Comparison of ENCODE assay signal across 9 cellular contexts in the genomic region with DNA sequence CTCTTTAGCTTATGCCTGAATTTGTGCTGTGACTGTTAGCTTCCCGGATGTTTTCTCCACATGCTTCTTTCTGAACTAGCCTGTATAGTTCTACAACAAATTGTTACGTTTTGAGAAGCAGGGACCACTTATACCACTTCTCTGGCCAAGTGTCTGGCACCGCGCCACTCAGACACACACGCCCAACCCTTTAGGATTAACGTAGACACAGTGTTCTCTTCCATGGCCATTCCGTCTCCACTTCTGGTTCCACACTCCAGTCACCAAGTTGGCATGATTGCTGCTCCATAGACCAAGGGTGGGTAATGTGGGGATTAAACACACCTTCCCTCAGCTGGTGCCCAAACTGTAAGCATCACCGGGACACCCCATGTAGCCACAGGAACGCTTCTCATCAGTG. TPM values are rescaled to one million over a fixed set of nuclear protein-coding genes. Genes with fewer than 3 reads are reported as not detected.
A peak's percentile ranks its signal among the peaks of the same experiment; 100 is the strongest.
DNase-seq lines count a peak whose midpoint lies in the region; ATAC-seq and TF ChIP-seq lines count a peak whose summit lies in the region.
"Had no signal": no experiment of that assay in that cellular context is flagged by ENCODE, and none has a peak within 500 bp of the region (broad histone marks: within the 10 kb centered on the region; RNA-seq: fewer than 3 reads in every experiment).

No MANE protein-coding gene starts in this region.

- H3K23ac ChIP-seq in mesenchymal stem cell (ENCODE audit: low read length in 2 of 2) = no peak overlapping the region

- no peak overlapping the region for H3K9ac ChIP-seq in mesenchymal stem cell (ENCODE audit: low read length)

- no peaks in the 10 kb centered on the region for H3K79me1 ChIP-seq in mesenchymal stem cell (replicated peaks; ENCODE audit: low read length, poor library complexity, severe bottlenecking)

- H2AK5ac ChIP-seq in mesenchymal stem cell (ENCODE audit: low read length, severe bottlenecking) = no peak overlapping the region

- H4K91ac ChIP-seq in mesenchymal stem cell (ENCODE audit: low read length) = no peak overlapping the region

- H3K18ac ChIP-seq in mesenchymal stem cell (ENCODE audit: low read depth in 1 of 2, low read length in 2 of 2) = no peak overlapping the region

- no peak overlapping the region for H3K27ac Mint-ChIP-seq in activated naive CD8-positive, alpha-beta T cell
- H3K27ac Mint-ChIP-seq in T-cell = no peak overlapping the region

- H3K27me3 ChIP-seq in heart left ventricle = peaks cover 9 to 60% (median 28%) of the 10 kb centered on the region in 9 donors
- peaks cover 24 to 70% of the 10 kb centered on the region in 2 experiments for H3K27me3 ChIP-seq in mesenchymal stem cell (ENCODE audit: control insufficient read depth in 1 of 2, insufficient read depth in 1 of 2, low read length in 2 of 2)
- no peaks in the 10 kb centered on the region for H3K27me3 ChIP-seq in vagina

- H2AFZ ChIP-seq in mesenchymal stem cell (ENCODE audit: low read depth, low read length) = no peak overlapping the region

- H3K27ac ChIP-seq in heart left ventricle (no peak overlapping the region), mesenchymal stem cell (ENCODE audit: low read length, poor library complexity, severe bottlenecking) (no peak overlapping the region), vagina (no peak overlapping the region)

- POLR2A ChIA-PET in T-cell (lab: Charles Lee) = no interaction called here

- no peak overlapping the region for H2BK15ac ChIP-seq in mesenchymal stem cell (ENCODE audit: low read depth, poor library complexity, severe bottlenecking)

- no peak overlapping the region for H2BK12ac ChIP-seq in mesenchymal stem cell (ENCODE audit: low read length in 2 of 2)

- peak overlapping the region in 11 of 12 donors; percentile 41 to 74 (median 64) for H3K4me3 ChIP-seq in heart left ventricle
- H3K4me3 ChIP-seq in mesenchymal stem cell (ENCODE audit: insufficient read depth in 1 of 2, low read depth in 1 of 2, low read length in 2 of 2) = peak overlapping the region in 1 of 2 experiments; percentile 72
- H3K4me3 ChIP-seq in vagina = peak overlapping the region; percentile 55 to 69

- no peaks in the 10 kb centered on the region for H3K36me3 Mint-ChIP-seq in activated naive CD8-positive, alpha-beta T cell
- H3K36me3 Mint-ChIP-seq in T-cell = no peaks in the 10 kb centered on the region

- H3K36me3 ChIP-seq in heart left ventricle (no peaks in the 10 kb centered on the region), mesenchymal stem cell (ENCODE audit: control insufficient read depth in 1 of 2, insufficient read depth in 2 of 2, low read depth in 1 of 2, low read length in 2 of 2) (no peaks in the 10 kb centered on the region), vagina (no peaks in the 10 kb centered on the region)

- H2BK120ac ChIP-seq in mesenchymal stem cell (ENCODE audit: low read depth, low read length) = no peak overlapping the region

- H3K9me3 ChIP-seq in heart left ventricle = no peaks in the 10 kb centered on the region
- no peaks in the 10 kb centered on the region for H3K9me3 ChIP-seq in mesenchymal stem cell (ENCODE audit: control insufficient read depth, low read length)
- H3K9me3 ChIP-seq in vagina = no peaks in the 10 kb centered on the region

- H3K27me3 Mint-ChIP-seq in activated naive CD8-positive, alpha-beta T cell = peaks cover 37% of the 10 kb centered on the region
- H3K27me3 Mint-ChIP-seq in T-cell = peaks cover 40 to 53% of the 10 kb centered on the region in 2 donors

- H3K4ac ChIP-seq in mesenchymal stem cell (ENCODE audit: low read depth in 1 of 2, low read length in 2 of 2) = no peak overlapping the region

- peaks cover 12% of the 10 kb centered on the region for H3K4me1 Mint-ChIP-seq in activated naive CD8-positive, alpha-beta T cell (ENCODE audit: low read depth)
- H3K4me1 Mint-ChIP-seq in T-cell = peaks cover 0 to 14% (median 10%) of the 10 kb centered on the region in 3 donors

- peak overlapping the region; percentile 52 for H3K4me3 Mint-ChIP-seq in activated naive CD8-positive, alpha-beta T cell
- H3K4me3 Mint-ChIP-seq in T-cell = peak overlapping the region in 1 of 3 donors; percentile 65

- TF ChIP-seq CTCF in heart left ventricle (IDR thresholded peaks at IDR 0.05) = no peak
- no peak for TF ChIP-seq CTCF in vagina (IDR thresholded peaks at IDR 0.05)

- no peak overlapping the region for H2BK5ac ChIP-seq in mesenchymal stem cell (ENCODE audit: low read depth, low read length, poor library complexity, severe bottlenecking)

- no peak for ATAC-seq in heart left ventricle
- no peak for ATAC-seq in Right ventricle myocardium inferior
- no peak for ATAC-seq in T-cell (replicated peaks in 1 of 4)
- ATAC-seq in GM18517 (IDR thresholded peaks at IDR 0.05; ENCODE audit: unreplicated experiment) = no peak
- ATAC-seq in GM21825 (IDR thresholded peaks at IDR 0.05; ENCODE audit: unreplicated experiment) = no peak

- intact Hi-C loops in heart left ventricle (cut with DNase I) = loop anchor here in 4 of 10 donors (2.0 to 10.0 kb wide), 3 partner anchors 300 to 307 kb away; no protein-coding TSS in a partner anchor
- intact Hi-C loops in Right ventricle myocardium inferior (cut with DNase I) = no loop called here
- intact Hi-C loops in vagina (cut with DNase I) = no loop called here

- 70 to 74% (median 70%) methylated on average over 9 of the region's 9 CpGs for WGBS in heart left ventricle, 4 donors
- 92% methylated on average over 8 of the region's 9 CpGs for WGBS in mesenchymal stem cell

- DNase-seq in heart left ventricle = no peak
- DNase-seq in Right ventricle myocardium inferior (ENCODE audit: missing footprints) = no peak
- no peak for DNase-seq in mesenchymal stem cell
- no peak for DNase-seq in vagina (ENCODE audit: extremely low spot score in 2 of 2)
- no peak for DNase-seq in T-cell

- H3K14ac ChIP-seq in mesenchymal stem cell (ENCODE audit: low read length in 2 of 2) = no peak overlapping the region

- H4K8ac ChIP-seq in mesenchymal stem cell (ENCODE audit: low read length) = no peak overlapping the region

- H3K4me1 ChIP-seq in heart left ventricle (peaks cover 0 to 19% (median 5%) of the 10 kb centered on the region in 12 donors), mesenchymal stem cell (ENCODE audit: control insufficient read depth, insufficient read depth, low read depth, low read length) (peaks cover 10% of the 10 kb centered on the region), vagina (peaks cover 28% of the 10 kb centered on the region)

- H3K9me3 Mint-ChIP-seq in activated naive CD8-positive, alpha-beta T cell (ENCODE audit: low read depth) = no peaks in the 10 kb centered on the region
- no peaks in the 10 kb centered on the region for H3K9me3 Mint-ChIP-seq in T-cell

- peak overlapping the region; percentile 100 for H3K4me2 ChIP-seq in mesenchymal stem cell (ENCODE audit: low read length, poor library complexity, severe bottlenecking)

- CTCF ChIA-PET in T-cell (lab: Charles Lee) = no interaction called here

- no peak for TF ChIP-seq POLR2A in heart left ventricle (IDR thresholded peaks at IDR 0.05)
- TF ChIP-seq POLR2A in vagina (IDR thresholded peaks at IDR 0.05) = no peak

RNA-seq across cellular contexts. Expression of a gene that starts 0.8 kb away (rescaled TPM):
- total RNA-seq in heart left ventricle = 1 to 10 TPM in 4 of 9 donors, under 1 TPM in 5; 0.14 to 2.8 (median 0.73) TPM
- polyA plus RNA-seq in heart left ventricle = under 1 TPM; 0.49 to 0.57 TPM
- 2.2 TPM for total RNA-seq in Right ventricle myocardium inferior
- polyA plus RNA-seq in mesenchymal stem cell (2013, experiment 1 of 2) = 0.15 TPM
- 0.07 TPM for polyA plus RNA-seq in mesenchymal stem cell (2013, experiment 2 of 2)
- total RNA-seq in vagina = 3.2 TPM
- under 1 TPM in 1 of 5 donors, not detected in 4; 0.96 TPM for total RNA-seq in T-cell
- polyA plus RNA-seq: keratinocyte had no signal
